2 cellular contexts compared by ENCODE assay signal in genomic region chr19:58449980-58450379, GRCh38. TPM values are rescaled to one million over a fixed set of nuclear protein-coding genes. Genes with fewer than 3 reads are reported as not detected.
"Had no signal": no experiment of that assay in that cellular context is flagged by ENCODE, and none has a peak within 500 bp of the region (broad histone marks: within the 10 kb centered on the region; RNA-seq: fewer than 3 reads in every experiment).

No MANE protein-coding gene starts in this region.

RNA-seq across cellular contexts. Expression of gene ZNF132, which starts 10.0 kb away (rescaled TPM):
- total RNA-seq: MCF 10A, SJCRH30 had no signal
